In the genomic region with DNA sequence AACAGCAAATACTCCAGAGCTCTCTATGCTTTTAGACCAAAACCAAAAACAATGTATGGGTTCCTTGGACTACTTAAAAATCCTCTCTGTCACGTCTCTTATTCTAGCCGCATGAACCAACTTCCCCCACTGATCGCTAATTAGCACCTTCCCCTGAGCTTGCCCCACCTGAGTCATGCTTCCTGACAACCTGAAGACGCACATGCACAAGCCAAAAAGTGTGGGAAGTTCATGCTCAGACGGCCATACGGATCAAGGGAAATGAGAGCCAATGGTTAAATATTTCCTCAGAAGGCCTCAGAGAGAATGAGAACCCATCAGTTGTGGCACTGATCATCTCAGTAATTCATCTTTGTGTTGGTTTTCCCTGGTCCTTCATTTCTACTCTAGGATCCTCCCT, we compare ENCODE assay signal across 17 cellular contexts.
DNase-seq lines count a peak whose midpoint lies in the region; ATAC-seq and TF ChIP-seq lines count a peak whose summit lies in the region.
"Had no signal": no experiment of that assay in that cellular context is flagged by ENCODE, and none has a peak within 500 bp of the region (broad histone marks: within the 10 kb centered on the region; RNA-seq: fewer than 3 reads in every experiment).

No MANE protein-coding gene starts in this region.

- peak overlapping the region; percentile 48; the same call in 1 of the 2 replicates for H3K14ac ChIP-seq in IMR-90 (replicated peaks; ENCODE audit: low read depth, low read length)

- no peak overlapping the region for H4K5ac ChIP-seq in IMR-90 (ENCODE audit: low read depth, low read length)

- WGBS in IMR-90 (ENCODE audit: extremely low coverage in 2 of 2, insufficient read length in 1 of 2), 2 experiments = 100% methylated on average over 4 of the region's 6 CpGs; no CpG with 5 or more reads in 1 of the 2 experiments

- TF ChIP-seq CTCF in IMR-90 (conservative IDR thresholded peaks at IDR 0.05; ENCODE audit: low read depth, low read length) = no peak
- no peak for TF ChIP-seq CTCF in fibroblast of lung (conservative IDR thresholded peaks at IDR 0.05 in 1 of 2, IDR thresholded peaks at IDR 0.05 in 1 of 2; ENCODE audit: low read depth in 1 of 2, low read length in 2 of 2)
- no peak for TF ChIP-seq CTCF in osteoblast (IDR thresholded peaks at IDR 0.05; ENCODE audit: extremely low read depth, low read depth, low read length)

- H3K18ac ChIP-seq in IMR-90 (ENCODE audit: low read depth, low read length) = peak overlapping the region; percentile 32; the same call in 1 of the 2 replicates

- ATAC-seq in IMR-90 (ENCODE audit: low read depth) (no peak), HG02870 (IDR thresholded peaks at IDR 0.05; ENCODE audit: unreplicated experiment) (no peak)
- ATAC-seq: HepG2 had no signal

- intact Hi-C loops in IMR-90 (cut with micrococcal nuclease) = no loop called here

- H3K4me2 ChIP-seq in BLaER1 treated with 17β-estradiol and CSF1 and Interleukin-3, amounts not matched to agents 10 nM and 100 nM = peak overlapping the region in 6 of 11 experiments; percentile 51 to 77 (median 64); a peak in 12 of 22 replicates
- H3K4me2 ChIP-seq in IMR-90 (ENCODE audit: low read depth, low read length) (no peak overlapping the region), fibroblast of lung (ENCODE audit: extremely low read depth, insufficient read depth, low read length) (no peak overlapping the region), osteoblast (ENCODE audit: insufficient read depth, low read length) (peak overlapping the region; percentile 52)

- H3K79me2 ChIP-seq in fibroblast of lung (ENCODE audit: control insufficient read depth, insufficient read depth, low read length) (peaks cover 28% of the 10 kb centered on the region), osteoblast (ENCODE audit: insufficient read depth, low read length) (peaks cover 72% of the 10 kb centered on the region)

- no peak overlapping the region; the same call in 1 of the 2 replicates for H3K4ac ChIP-seq in IMR-90 (ENCODE audit: low read depth, low read length)

- no peak for DNase-seq in IMR-90
- DNase-seq in fibroblast of lung (ENCODE audit: low read depth in 2 of 2) = no peak
- no peak for DNase-seq in osteoblast (ENCODE audit: insufficient read length, low spot score, missing footprints)
- DNase-seq in amniotic stem cell (lab: John Stamatoyannopoulos, UW) = no peak
- DNase-seq in NCI-H1105 (lab: John Stamatoyannopoulos, UW) = no peak
- no peak for DNase-seq in A172 (ENCODE audit: low spot score)
- DNase-seq: C1 segment of cervical spinal cord; CD8-positive, alpha-beta memory T cell; DMS79; KG1; NCI-H1694 treated with DMSO at 0.1 percent for 48 hours; NCI-H226 had no signal

- peaks cover 38 to 49% of the 10 kb centered on the region in 2 experiments for H3K79me1 ChIP-seq in IMR-90 (ENCODE audit: low read depth in 1 of 2, low read length in 2 of 2)

- peaks cover 0 to 4% (median 0%) of the 10 kb centered on the region in 11 experiments; a peak in 1 of 22 replicates for H3K9me3 ChIP-seq in BLaER1 treated with 17β-estradiol and CSF1 and Interleukin-3, amounts not matched to agents 10 nM and 100 nM (replicated peaks in 1 of 11)
- H3K9me3 ChIP-seq in IMR-90 (ENCODE audit: control insufficient read depth, insufficient read depth, low read length) = no peaks in the 10 kb centered on the region
- no peaks in the 10 kb centered on the region for H3K9me3 ChIP-seq in fibroblast of lung (ENCODE audit: control insufficient read depth, insufficient read depth, low read depth, low read length)
- no peaks in the 10 kb centered on the region for H3K9me3 ChIP-seq in osteoblast (ENCODE audit: low read depth, low read length)
- H3K9me3 ChIP-seq: A549, SJSA1 had no signal

- H3K27ac ChIP-seq in BLaER1 treated with 17β-estradiol and CSF1 and Interleukin-3, amounts not matched to agents 10 nM and 100 nM = peak overlapping the region in 2 of 11 experiments; percentile 11 to 58; a peak in 2 of 22 replicates
- H3K27ac ChIP-seq in IMR-90 (ENCODE audit: insufficient read depth, low read length) (no peak overlapping the region), fibroblast of lung (ENCODE audit: insufficient read depth, low read length) (peak overlapping the region; percentile 56), osteoblast (ENCODE audit: low read depth, low read length) (peak overlapping the region; percentile 86)
- H3K27ac ChIP-seq: SJSA1 had no signal

- no peak overlapping the region for H2BK20ac ChIP-seq in IMR-90 (ENCODE audit: low read depth, low read length)

- H3K56ac ChIP-seq in IMR-90 (ENCODE audit: extremely low read depth, insufficient read depth, low read length) = no peak overlapping the region

- TF ChIP-seq POLR2A in IMR-90 (IDR thresholded peaks at IDR 0.05; ENCODE audit: low read depth, low read length) = no peak

- H3K4me3 ChIP-seq in BLaER1 treated with 17β-estradiol and CSF1 and Interleukin-3, amounts not matched to agents 10 nM and 100 nM = no peak overlapping the region
- H3K4me3 ChIP-seq in IMR-90 (ENCODE audit: insufficient read depth, low read depth, low read length) = no peak overlapping the region
- no peak overlapping the region for H3K4me3 ChIP-seq in fibroblast of lung (replicated peaks in 1 of 4; ENCODE audit: control extremely low read depth in 1 of 4, insufficient read depth in 1 of 4, low read depth in 3 of 4, low read length in 4 of 4)
- no peak overlapping the region for H3K4me3 ChIP-seq in osteoblast (ENCODE audit: insufficient read depth, low read length)
- H3K4me3 ChIP-seq: A549, SJSA1 had no signal

- H3K27me3 ChIP-seq in BLaER1 treated with 17β-estradiol and CSF1 and Interleukin-3, amounts not matched to agents 10 nM and 100 nM = no peaks in the 10 kb centered on the region; a peak in 1 of 22 replicates
- H3K27me3 ChIP-seq in IMR-90 (ENCODE audit: control insufficient read depth, insufficient read depth, low read length) = no peaks in the 10 kb centered on the region
- no peaks in the 10 kb centered on the region for H3K27me3 ChIP-seq in fibroblast of lung (ENCODE audit: control insufficient read depth, insufficient read depth, low read length)
- no peaks in the 10 kb centered on the region for H3K27me3 ChIP-seq in osteoblast (ENCODE audit: insufficient read depth, low read length)
- H3K27me3 ChIP-seq: SJSA1 had no signal

- no peak overlapping the region for H2AFZ ChIP-seq in IMR-90 (replicated peaks; ENCODE audit: low read length, poor library complexity)
- H2AFZ ChIP-seq in fibroblast of lung (ENCODE audit: low read length) = no peak overlapping the region
- no peak overlapping the region for H2AFZ ChIP-seq in osteoblast (ENCODE audit: low read length)

- H2BK5ac ChIP-seq in IMR-90 (ENCODE audit: low read depth, low read length, poor library complexity, severe bottlenecking) = no peak overlapping the region

- CTCF ChIA-PET in IMR-90 (lab: Yijun Ruan, JAX) = no interaction called here

- H2BK15ac ChIP-seq in IMR-90 (ENCODE audit: low read depth, low read length) = no peak overlapping the region

- H3K9ac ChIP-seq in BLaER1 treated with 17β-estradiol and CSF1 and Interleukin-3, amounts not matched to agents 10 nM and 100 nM = peak overlapping the region in 1 of 11 experiments; percentile 12; a peak in 1 of 22 replicates
- H3K9ac ChIP-seq in IMR-90 (ENCODE audit: low read depth, low read length) = no peak overlapping the region
- H3K9ac ChIP-seq in fibroblast of lung (ENCODE audit: insufficient read depth, low read length) = no peak overlapping the region

- peaks cover 6% of the 10 kb centered on the region for H3K9me1 ChIP-seq in IMR-90 (ENCODE audit: insufficient read depth, low read length)

- H2AK5ac ChIP-seq in IMR-90 (ENCODE audit: low read depth, low read length) = 0 out of 2 replicates have a peak overlapping the region, but pooled peaks have one; percentile 22

- H3K36me3 ChIP-seq in BLaER1 treated with 17β-estradiol and CSF1 and Interleukin-3, amounts not matched to agents 10 nM and 100 nM = no peaks in the 10 kb centered on the region
- no peaks in the 10 kb centered on the region for H3K36me3 ChIP-seq in IMR-90 (ENCODE audit: control insufficient read depth, insufficient read depth, low read length)
- H3K36me3 ChIP-seq in fibroblast of lung (ENCODE audit: control insufficient read depth, insufficient read depth, low read length) = peaks cover 2% of the 10 kb centered on the region
- H3K36me3 ChIP-seq in osteoblast (ENCODE audit: insufficient read depth, low read length) = no peaks in the 10 kb centered on the region
- H3K36me3 ChIP-seq: SJSA1 had no signal

- peaks cover 0 to 55% (median 0%) of the 10 kb centered on the region in 11 experiments; a peak in 1 of 22 replicates for H4K20me1 ChIP-seq in BLaER1 treated with 17β-estradiol and CSF1 and Interleukin-3, amounts not matched to agents 10 nM and 100 nM
- H4K20me1 ChIP-seq in IMR-90 (ENCODE audit: insufficient read depth, low read length) (peaks cover 11% of the 10 kb centered on the region), fibroblast of lung (ENCODE audit: control insufficient read depth, extremely low read depth, insufficient read depth, low read length) (no peaks in the 10 kb centered on the region), osteoblast (ENCODE audit: insufficient read depth, low read length) (no peaks in the 10 kb centered on the region)

- H2BK120ac ChIP-seq in IMR-90 (ENCODE audit: low read depth, low read length) = no peak overlapping the region

- no peak overlapping the region; the same call in 1 of the 2 replicates for H3K23ac ChIP-seq in IMR-90 (ENCODE audit: low read depth, low read length)

- no peak for TF ChIP-seq RAD21 in IMR-90 (IDR thresholded peaks at IDR 0.05; ENCODE audit: low read length)

- POLR2A ChIA-PET in IMR-90 (lab: Charles Lee; ENCODE audit: unreplicated experiment) = interaction anchor here (0.5 kb wide), 1 partner anchor 11 kb away, joined by 3 read pairs; no protein-coding TSS in a partner anchor

- H3K4me1 ChIP-seq in BLaER1 treated with 17β-estradiol and CSF1 and Interleukin-3, amounts not matched to agents 10 nM and 100 nM = peaks cover 0 to 38% (median 19%) of the 10 kb centered on the region in 10 experiments; a peak in 16 of 20 replicates
- H3K4me1 ChIP-seq in IMR-90 (ENCODE audit: control insufficient read depth, insufficient read depth, low read length) (peaks cover 8% of the 10 kb centered on the region), fibroblast of lung (ENCODE audit: control insufficient read depth, extremely low read depth, insufficient read depth, low read length) (peaks cover 15% of the 10 kb centered on the region), osteoblast (ENCODE audit: insufficient read depth, low read length) (peaks cover 46% of the 10 kb centered on the region)

- H2AK9ac ChIP-seq in IMR-90 (replicated peaks; ENCODE audit: low read depth, low read length, poor library complexity) = peak overlapping the region; percentile 49

- dilution Hi-C loops in IMR-90 (cut with HindIII; ENCODE audit: low sequenced_read_pairs, unreplicated experiment) = no loop called here

- no peak overlapping the region for H4K91ac ChIP-seq in IMR-90 (ENCODE audit: insufficient read depth, low read depth, low read length)

- BruUV-seq in IMR-90 (replicated peaks; lab: Mats Ljungman, UMichigan) = no TSS peak

- H4K8ac ChIP-seq in IMR-90 (ENCODE audit: low read depth in 2 of 2, low read length in 2 of 2) = no peak overlapping the region

- in situ Hi-C loops in IMR-90 (cut with MboI; ENCODE audit: low sequenced_read_pairs) = no loop called here

TF ChIP-seq in IMR-90, 13 proteins besides CTCF, POLR2A, EP300 and RAD21 (continues in another document):
- TF ChIP-seq CHD1 (IDR thresholded peaks at IDR 0.05; ENCODE audit: low read depth, low read length) (no peak), NFE2L2 (IDR thresholded peaks at IDR 0.05; ENCODE audit: low read depth, low read length) (no peak)

Comparison
In these comparisons a context has a peak if more than half of its experiments do, and no peak if none do; other contexts are left out.
1. H3K4me2 ChIP-seq: peak in BLaER1 treated with 17β-estradiol and CSF1 and Interleukin-3, amounts not matched to agents 10 nM and 100 nM (6 of 11) and osteoblast (single experiment); none in IMR-90 (single experiment) and fibroblast of lung (single experiment).